In genomic region chr3:24573576-24573975, GRCh38 we compare ENCODE assay signal across 11 cellular contexts.
"Had no signal": no experiment of that assay in that cellular context is flagged by ENCODE, and none has a peak within 500 bp of the region (broad histone marks: within the 10 kb centered on the region; RNA-seq: fewer than 3 reads in every experiment).

No MANE protein-coding gene starts in this region.

- H3K9ac ChIP-seq: GM23248 had no signal

- H2AFZ ChIP-seq: GM23248, GM23338 had no signal

- H3K27ac ChIP-seq: GM23248 had no signal

- H3K27ac Mint-ChIP-seq: GM23338, H9, HFFc6 had no signal

- FAIRE-seq: H1, H54 had no signal

- H3K4me3 Mint-ChIP-seq: GM23338, H9, HFFc6 had no signal

- H3K4me1 Mint-ChIP-seq: GM23338 had no signal

- ATAC-seq: GM23338, HCT116 had no signal

- H3K36me3 ChIP-seq: HAP-1 had no signal

- DNase-seq: GM23248, GOT3, H7, H9, HCEC 1CT, HFFc6 had no signal

- H3K4me2 ChIP-seq: GM23338 had no signal

- H3K4me3 ChIP-seq: GM23248, GM23338, HAP-1 had no signal
